ENCODE assay signal across 8 cellular contexts in genomic region chr6:3752538-3753227, GRCh38. TPM values are rescaled to one million over a fixed set of nuclear protein-coding genes. Genes with fewer than 3 reads are reported as not detected.
DNase-seq lines count a peak whose midpoint lies in the region; ATAC-seq and TF ChIP-seq lines count a peak whose summit lies in the region.

No MANE protein-coding gene starts in this region.

- H3K4me3 Mint-ChIP-seq in dendritic cell treated with granulocyte-macrophage colony-stimulating factor and Interleukin-4, amounts not matched to agents 40 ng/mL and 50 ng/mL, for 4 days, result peak overlapping the region; percentile 78

- peaks cover 25% of the 10 kb centered on the region for H3K36me3 Mint-ChIP-seq in dendritic cell treated with granulocyte-macrophage colony-stimulating factor and Interleukin-4, amounts not matched to agents 40 ng/mL and 50 ng/mL, for 4 days (ENCODE audit: low read depth)

- DNase-seq in Right ventricle myocardium inferior (ENCODE audit: missing footprints), result peak; percentile 53
- DNase-seq in cardiac septum (ENCODE audit: low spot score), result no peak
- no peak for DNase-seq in vagina (ENCODE audit: extremely low spot score in 2 of 2)
- DNase-seq in NCI-H345 (lab: John Stamatoyannopoulos, UW), result no peak
- no peak for DNase-seq in GM19240 (ENCODE audit: insufficient read length, low spot score)

- no peaks in the 10 kb centered on the region for H3K9me3 Mint-ChIP-seq in dendritic cell treated with granulocyte-macrophage colony-stimulating factor and Interleukin-4, amounts not matched to agents 40 ng/mL and 50 ng/mL, for 4 days

- H3K36me3 ChIP-seq in mucosa of rectum (ENCODE audit: control insufficient read depth in 2 of 2, insufficient read depth in 2 of 2, low read length in 2 of 2) (no peaks in the 10 kb centered on the region), vagina (no peaks in the 10 kb centered on the region)

- H3K9me3 ChIP-seq in mucosa of rectum (ENCODE audit: control insufficient read depth in 2 of 2, low read length in 2 of 2), result no peaks in the 10 kb centered on the region
- H3K9me3 ChIP-seq in vagina, result no peaks in the 10 kb centered on the region

- H3K4me1 Mint-ChIP-seq in dendritic cell treated with granulocyte-macrophage colony-stimulating factor and Interleukin-4, amounts not matched to agents 40 ng/mL and 50 ng/mL, for 4 days (ENCODE audit: low read depth), result peaks cover 38% of the 10 kb centered on the region

- H3K27ac ChIP-seq in mucosa of rectum (ENCODE audit: low read depth in 2 of 2, low read length in 2 of 2), result peak overlapping the region; percentile 82 to 86
- peak overlapping the region; percentile 100 for H3K27ac ChIP-seq in vagina

- H3K4me3 ChIP-seq in mucosa of rectum (ENCODE audit: low read length in 2 of 2) (peak overlapping the region; percentile 66 to 68), vagina (peak overlapping the region; percentile 89 to 100)

- H3K4me1 ChIP-seq in mucosa of rectum (ENCODE audit: control insufficient read depth in 2 of 2, insufficient read depth in 2 of 2, low read length in 2 of 2) (peaks cover 16 to 22% of the 10 kb centered on the region in 2 donors), vagina (peaks cover 22% of the 10 kb centered on the region)

- intact Hi-C loops in Right ventricle myocardium inferior (cut with DNase I) (loop anchor here (5.0 kb wide), 1 partner anchor 50 kb away; no protein-coding TSS in a partner anchor), cardiac septum (cut with DNase I) (loop anchor here (5.0 kb wide), 1 partner anchor 60 kb away; no protein-coding TSS in a partner anchor), vagina (cut with DNase I) (loop anchor here (5.0 kb wide), 2 partner anchors 75 to 95 kb away; partner anchors contain the start of gene FAM50B)
- intact Hi-C loops in dendritic cell treated with granulocyte-macrophage colony-stimulating factor and Interleukin-4, amounts not matched to agents 40 ng/mL and 50 ng/mL, for 4 days (cut with micrococcal nuclease), result no loop called here

- peaks cover 44% of the 10 kb centered on the region for H3K27me3 Mint-ChIP-seq in dendritic cell treated with granulocyte-macrophage colony-stimulating factor and Interleukin-4, amounts not matched to agents 40 ng/mL and 50 ng/mL, for 4 days

- peak overlapping the region; percentile 88 for H3K27ac Mint-ChIP-seq in dendritic cell treated with granulocyte-macrophage colony-stimulating factor and Interleukin-4, amounts not matched to agents 40 ng/mL and 50 ng/mL, for 4 days

- ATAC-seq in Right ventricle myocardium inferior (no peak), HG03520 (IDR thresholded peaks at IDR 0.05; ENCODE audit: unreplicated experiment) (no peak)

- no peak for TF ChIP-seq CTCF in vagina (IDR thresholded peaks at IDR 0.05)

- peaks cover 4 to 7% of the 10 kb centered on the region in 2 donors for H3K27me3 ChIP-seq in mucosa of rectum (ENCODE audit: control insufficient read depth in 2 of 2, insufficient read depth in 2 of 2, low read length in 2 of 2)
- no peaks in the 10 kb centered on the region for H3K27me3 ChIP-seq in vagina

- no peak for TF ChIP-seq POLR2A in vagina (IDR thresholded peaks at IDR 0.05)

- peak overlapping the region; percentile 47 to 74 for H3K9ac ChIP-seq in mucosa of rectum (ENCODE audit: low read depth in 1 of 2, low read length in 2 of 2)

RNA-seq across cellular contexts. Expression of gene PXDC1, which starts 1.2 kb away (rescaled TPM):
- total RNA-seq in Right ventricle myocardium inferior (29.7 TPM), cardiac septum (31.7 TPM), vagina (75.9 TPM)
